1 cellular context compared by ENCODE assay signal in the genomic region with DNA sequence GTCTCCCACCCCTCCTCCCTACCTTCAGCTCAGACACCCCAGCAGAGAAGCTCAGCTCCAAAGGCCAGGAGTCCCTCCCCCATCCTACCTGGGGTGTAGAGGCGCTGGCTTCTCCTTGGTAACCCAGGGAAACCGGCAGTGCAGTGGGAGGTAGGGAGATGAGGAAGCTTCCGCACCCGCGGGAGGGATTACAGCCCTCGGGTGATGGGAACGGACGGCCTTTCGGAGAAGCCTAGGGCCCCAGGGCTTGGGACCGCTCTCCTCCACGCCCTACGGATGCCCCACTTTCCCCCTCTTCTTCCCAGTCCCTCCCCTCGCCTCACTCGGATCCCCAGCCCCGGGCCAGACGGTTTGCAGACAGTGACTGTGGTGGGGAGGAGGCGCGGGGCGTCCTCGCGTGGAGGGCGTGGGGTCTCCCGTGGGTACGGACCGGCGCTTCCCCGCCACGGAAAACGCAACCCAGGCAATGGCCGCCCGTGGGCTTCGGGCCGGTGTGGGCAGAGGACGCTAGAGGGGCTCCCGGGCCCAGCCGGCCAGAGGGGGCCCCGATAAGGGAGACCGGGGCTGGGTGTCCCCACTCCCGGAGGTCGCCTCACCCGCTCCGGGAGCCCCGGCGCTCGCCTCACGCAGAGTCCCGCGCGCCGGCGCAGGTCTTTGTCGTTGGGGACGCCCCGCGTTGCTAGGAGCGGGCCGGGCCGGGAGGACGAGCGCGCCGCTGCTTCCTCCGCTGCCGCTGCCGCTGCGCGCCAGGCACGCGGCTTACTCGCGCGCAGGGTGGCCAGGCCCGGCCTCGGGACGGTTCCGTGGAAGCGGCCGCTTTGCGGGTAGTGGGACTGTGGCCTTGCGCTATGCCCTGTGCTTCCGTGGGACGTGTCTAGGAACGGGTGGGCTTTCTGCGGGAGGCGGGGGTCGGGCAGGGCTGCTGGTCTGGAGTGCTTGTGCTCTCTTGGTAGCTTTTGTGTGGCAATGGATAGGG.
TF ChIP-seq lines count a peak whose summit lies in the region.

No MANE protein-coding gene starts in this region.

TF ChIP-seq in HEK293, 187 proteins besides CTCF, POLR2A, EP300 and RAD21 (continued from another document and continues in another):
- TF ChIP-seq, protein P1, sequence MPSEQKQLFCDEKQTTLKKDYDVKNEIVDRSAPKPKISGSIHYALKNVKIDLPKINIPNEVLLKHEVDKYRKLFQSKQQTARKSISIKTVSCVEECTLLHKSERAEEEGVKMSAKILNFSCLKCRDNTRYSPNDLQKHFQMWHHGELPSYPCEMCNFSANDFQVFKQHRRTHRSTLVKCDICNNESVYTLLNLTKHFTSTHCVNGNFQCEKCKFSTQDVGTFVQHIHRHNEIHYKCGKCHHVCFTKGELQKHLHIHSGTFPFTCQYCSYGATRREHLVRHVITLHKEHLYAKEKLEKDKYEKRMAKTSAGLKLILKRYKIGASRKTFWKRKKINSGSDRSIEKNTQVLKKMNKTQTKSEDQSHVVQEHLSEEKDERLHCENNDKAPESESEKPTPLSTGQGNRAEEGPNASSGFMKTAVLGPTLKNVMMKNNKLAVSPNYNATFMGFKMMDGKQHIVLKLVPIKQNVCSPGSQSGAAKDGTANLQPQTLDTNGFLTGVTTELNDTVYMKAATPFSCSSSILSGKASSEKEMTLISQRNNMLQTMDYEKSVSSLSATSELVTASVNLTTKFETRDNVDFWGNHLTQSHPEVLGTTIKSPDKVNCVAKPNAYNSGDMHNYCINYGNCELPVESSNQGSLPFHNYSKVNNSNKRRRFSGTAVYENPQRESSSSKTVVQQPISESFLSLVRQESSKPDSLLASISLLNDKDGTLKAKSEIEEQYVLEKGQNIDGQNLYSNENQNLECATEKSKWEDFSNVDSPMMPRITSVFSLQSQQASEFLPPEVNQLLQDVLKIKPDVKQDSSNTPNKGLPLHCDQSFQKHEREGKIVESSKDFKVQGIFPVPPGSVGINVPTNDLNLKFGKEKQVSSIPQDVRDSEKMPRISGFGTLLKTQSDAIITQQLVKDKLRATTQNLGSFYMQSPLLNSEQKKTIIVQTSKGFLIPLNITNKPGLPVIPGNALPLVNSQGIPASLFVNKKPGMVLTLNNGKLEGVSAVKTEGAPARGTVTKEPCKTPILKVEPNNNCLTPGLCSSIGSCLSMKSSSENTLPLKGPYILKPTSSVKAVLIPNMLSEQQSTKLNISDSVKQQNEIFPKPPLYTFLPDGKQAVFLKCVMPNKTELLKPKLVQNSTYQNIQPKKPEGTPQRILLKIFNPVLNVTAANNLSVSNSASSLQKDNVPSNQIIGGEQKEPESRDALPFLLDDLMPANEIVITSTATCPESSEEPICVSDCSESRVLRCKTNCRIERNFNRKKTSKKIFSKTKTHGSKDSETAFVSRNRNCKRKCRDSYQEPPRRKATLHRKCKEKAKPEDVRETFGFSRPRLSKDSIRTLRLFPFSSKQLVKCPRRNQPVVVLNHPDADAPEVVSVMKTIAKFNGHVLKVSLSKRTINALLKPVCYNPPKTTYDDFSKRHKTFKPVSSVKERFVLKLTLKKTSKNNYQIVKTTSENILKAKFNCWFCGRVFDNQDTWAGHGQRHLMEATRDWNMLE (tag by site-specific recombination; conservative IDR thresholded peaks at IDR 0.05; ENCODE audit: low read depth): no peak
- TF ChIP-seq SETDB1 (IDR thresholded peaks at IDR 0.05; ENCODE audit: insufficient read length, low read length) (no peak), ZNF785 (tag by site-specific recombination; IDR thresholded peaks at IDR 0.05) (no peak), ZNF311 (tag by site-specific recombination; IDR thresholded peaks at IDR 0.05; ENCODE audit: borderline replicate concordance) (no peak), ZNF121 (tag by site-specific recombination; IDR thresholded peaks at IDR 0.05) (no peak), ZBTB20 (tag by site-specific recombination; IDR thresholded peaks at IDR 0.05) (peak; percentile 58), ZNF157 (tag by site-specific recombination; IDR thresholded peaks at IDR 0.05) (no peak), ZNF23 (tag by site-specific recombination; IDR thresholded peaks at IDR 0.05; ENCODE audit: borderline replicate concordance) (no peak), ZNF324 (tag by site-specific recombination; IDR thresholded peaks at IDR 0.05) (no peak), ZNF10 (tag by site-specific recombination; IDR thresholded peaks at IDR 0.05) (no peak), GLI2 (tag by site-specific recombination; IDR thresholded peaks at IDR 0.05; ENCODE audit: borderline replicate concordance, low read depth) (no peak), MYNN (tag by site-specific recombination; IDR thresholded peaks at IDR 0.05; ENCODE audit: borderline replicate concordance) (no peak), MEIS1 (CRISPR knock-in tag; IDR thresholded peaks at IDR 0.05; ENCODE audit: borderline replicate concordance) (no peak), KLF9 (tag by site-specific recombination; IDR thresholded peaks at IDR 0.05; ENCODE audit: low read depth) (no peak), ZNF596 (tag by site-specific recombination; IDR thresholded peaks at IDR 0.05) (no peak), ZNF48 (tag by site-specific recombination; IDR thresholded peaks at IDR 0.05) (no peak), ZBTB48 (tag by site-specific recombination; IDR thresholded peaks at IDR 0.05) (no peak), EGR2 (tag by site-specific recombination; IDR thresholded peaks at IDR 0.05; ENCODE audit: low read depth) (no peak), ZNF366 (tag by site-specific recombination; conservative IDR thresholded peaks at IDR 0.05) (no peak), ZNF138 (tag by site-specific recombination; IDR thresholded peaks at IDR 0.05; ENCODE audit: borderline replicate concordance) (no peak), ZNF214 (tag by site-specific recombination; IDR thresholded peaks at IDR 0.05; ENCODE audit: borderline replicate concordance) (no peak), ZNF560 (tag by site-specific recombination; IDR thresholded peaks at IDR 0.05; ENCODE audit: borderline replicate concordance) (no peak), GFI1B (tag by site-specific recombination; IDR thresholded peaks at IDR 0.05) (no peak), ZNF664 (tag by site-specific recombination; IDR thresholded peaks at IDR 0.05) (no peak), WT1 (tag by site-specific recombination; IDR thresholded peaks at IDR 0.05) (no peak), KLF16 (tag by site-specific recombination; IDR thresholded peaks at IDR 0.05) (no peak), GLIS1 (tag by site-specific recombination; IDR thresholded peaks at IDR 0.05) (peak; percentile 79), ZNF140 (tag by site-specific recombination; IDR thresholded peaks at IDR 0.05) (no peak), ZNF341 (tag by site-specific recombination; IDR thresholded peaks at IDR 0.05; ENCODE audit: low read depth) (no peak), ZNF660 (tag by site-specific recombination; IDR thresholded peaks at IDR 0.05) (peak; percentile 43; the same call in 1 of the 2 replicates), ZNF174 (tag by site-specific recombination; IDR thresholded peaks at IDR 0.05) (no peak), ZNF837 (tag by site-specific recombination; IDR thresholded peaks at IDR 0.05) (no peak), FEZF1 (tag by site-specific recombination; IDR thresholded peaks at IDR 0.05) (no peak), ZNF561 (tag by site-specific recombination; IDR thresholded peaks at IDR 0.05; ENCODE audit: borderline replicate concordance) (peak; percentile 46; the same call in 1 of the 2 replicates), IKZF3 (tag by site-specific recombination; IDR thresholded peaks at IDR 0.05) (0 out of 2 replicates have a peak, but pooled peaks have one; percentile 19), ZNF776 (tag by site-specific recombination; IDR thresholded peaks at IDR 0.05; ENCODE audit: borderline replicate concordance) (no peak), GLIS2 (tag by site-specific recombination; IDR thresholded peaks at IDR 0.05) (peak; percentile 74)
- TF ChIP-seq, protein P2, sequence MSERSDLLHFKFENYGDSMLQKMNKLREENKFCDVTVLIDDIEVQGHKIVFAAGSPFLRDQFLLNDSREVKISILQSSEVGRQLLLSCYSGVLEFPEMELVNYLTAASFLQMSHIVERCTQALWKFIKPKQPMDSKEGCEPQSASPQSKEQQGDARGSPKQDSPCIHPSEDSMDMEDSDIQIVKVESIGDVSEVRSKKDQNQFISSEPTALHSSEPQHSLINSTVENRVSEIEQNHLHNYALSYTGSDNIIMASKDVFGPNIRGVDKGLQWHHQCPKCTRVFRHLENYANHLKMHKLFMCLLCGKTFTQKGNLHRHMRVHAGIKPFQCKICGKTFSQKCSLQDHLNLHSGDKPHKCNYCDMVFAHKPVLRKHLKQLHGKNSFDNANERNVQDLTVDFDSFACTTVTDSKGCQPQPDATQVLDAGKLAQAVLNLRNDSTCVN (tag by site-specific recombination; optimal IDR thresholded peaks at IDR 0.05): peak; percentile 79
- TF ChIP-seq, protein P3, sequence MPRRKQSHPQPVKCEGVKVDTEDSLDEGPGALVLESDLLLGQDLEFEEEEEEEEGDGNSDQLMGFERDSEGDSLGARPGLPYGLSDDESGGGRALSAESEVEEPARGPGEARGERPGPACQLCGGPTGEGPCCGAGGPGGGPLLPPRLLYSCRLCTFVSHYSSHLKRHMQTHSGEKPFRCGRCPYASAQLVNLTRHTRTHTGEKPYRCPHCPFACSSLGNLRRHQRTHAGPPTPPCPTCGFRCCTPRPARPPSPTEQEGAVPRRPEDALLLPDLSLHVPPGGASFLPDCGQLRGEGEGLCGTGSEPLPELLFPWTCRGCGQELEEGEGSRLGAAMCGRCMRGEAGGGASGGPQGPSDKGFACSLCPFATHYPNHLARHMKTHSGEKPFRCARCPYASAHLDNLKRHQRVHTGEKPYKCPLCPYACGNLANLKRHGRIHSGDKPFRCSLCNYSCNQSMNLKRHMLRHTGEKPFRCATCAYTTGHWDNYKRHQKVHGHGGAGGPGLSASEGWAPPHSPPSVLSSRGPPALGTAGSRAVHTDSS (tag by site-specific recombination; IDR thresholded peaks at IDR 0.05): no peak
- TF ChIP-seq, protein P4, sequence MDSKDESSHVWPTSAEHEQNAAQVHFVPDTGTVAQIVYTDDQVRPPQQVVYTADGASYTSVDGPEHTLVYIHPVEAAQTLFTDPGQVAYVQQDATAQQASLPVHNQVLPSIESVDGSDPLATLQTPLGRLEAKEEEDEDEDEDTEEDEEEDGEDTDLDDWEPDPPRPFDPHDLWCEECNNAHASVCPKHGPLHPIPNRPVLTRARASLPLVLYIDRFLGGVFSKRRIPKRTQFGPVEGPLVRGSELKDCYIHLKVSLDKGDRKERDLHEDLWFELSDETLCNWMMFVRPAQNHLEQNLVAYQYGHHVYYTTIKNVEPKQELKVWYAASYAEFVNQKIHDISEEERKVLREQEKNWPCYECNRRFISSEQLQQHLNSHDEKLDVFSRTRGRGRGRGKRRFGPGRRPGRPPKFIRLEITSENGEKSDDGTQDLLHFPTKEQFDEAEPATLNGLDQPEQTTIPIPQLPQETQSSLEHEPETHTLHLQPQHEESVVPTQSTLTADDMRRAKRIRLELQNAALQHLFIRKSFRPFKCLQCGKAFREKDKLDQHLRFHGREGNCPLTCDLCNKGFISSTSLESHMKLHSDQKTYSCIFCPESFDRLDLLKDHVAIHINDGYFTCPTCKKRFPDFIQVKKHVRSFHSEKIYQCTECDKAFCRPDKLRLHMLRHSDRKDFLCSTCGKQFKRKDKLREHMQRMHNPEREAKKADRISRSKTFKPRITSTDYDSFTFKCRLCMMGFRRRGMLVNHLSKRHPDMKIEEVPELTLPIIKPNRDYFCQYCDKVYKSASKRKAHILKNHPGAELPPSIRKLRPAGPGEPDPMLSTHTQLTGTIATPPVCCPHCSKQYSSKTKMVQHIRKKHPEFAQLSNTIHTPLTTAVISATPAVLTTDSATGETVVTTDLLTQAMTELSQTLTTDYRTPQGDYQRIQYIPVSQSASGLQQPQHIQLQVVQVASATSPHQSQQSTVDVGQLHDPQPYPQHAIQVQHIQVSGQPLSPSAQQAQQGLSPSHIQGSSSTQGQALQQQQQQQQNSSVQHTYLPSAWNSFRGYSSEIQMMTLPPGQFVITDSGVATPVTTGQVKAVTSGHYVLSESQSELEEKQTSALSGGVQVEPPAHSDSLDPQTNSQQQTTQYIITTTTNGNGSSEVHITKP (tag by site-specific recombination; IDR thresholded peaks at IDR 0.05): no peak
- TF ChIP-seq, protein P5, sequence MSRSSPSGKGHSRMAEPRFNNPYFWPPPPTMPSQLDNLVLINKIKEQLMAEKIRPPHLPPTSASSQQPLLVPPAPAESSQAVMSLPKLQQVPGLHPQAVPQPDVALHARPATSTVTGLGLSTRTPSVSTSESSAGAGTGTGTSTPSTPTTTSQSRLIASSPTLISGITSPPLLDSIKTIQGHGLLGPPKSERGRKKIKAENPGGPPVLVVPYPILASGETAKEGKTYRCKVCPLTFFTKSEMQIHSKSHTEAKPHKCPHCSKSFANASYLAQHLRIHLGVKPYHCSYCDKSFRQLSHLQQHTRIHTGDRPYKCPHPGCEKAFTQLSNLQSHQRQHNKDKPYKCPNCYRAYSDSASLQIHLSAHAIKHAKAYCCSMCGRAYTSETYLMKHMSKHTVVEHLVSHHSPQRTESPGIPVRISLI (tag by site-specific recombination; IDR thresholded peaks at IDR 0.05): no peak
- TF ChIP-seq, protein P6, sequence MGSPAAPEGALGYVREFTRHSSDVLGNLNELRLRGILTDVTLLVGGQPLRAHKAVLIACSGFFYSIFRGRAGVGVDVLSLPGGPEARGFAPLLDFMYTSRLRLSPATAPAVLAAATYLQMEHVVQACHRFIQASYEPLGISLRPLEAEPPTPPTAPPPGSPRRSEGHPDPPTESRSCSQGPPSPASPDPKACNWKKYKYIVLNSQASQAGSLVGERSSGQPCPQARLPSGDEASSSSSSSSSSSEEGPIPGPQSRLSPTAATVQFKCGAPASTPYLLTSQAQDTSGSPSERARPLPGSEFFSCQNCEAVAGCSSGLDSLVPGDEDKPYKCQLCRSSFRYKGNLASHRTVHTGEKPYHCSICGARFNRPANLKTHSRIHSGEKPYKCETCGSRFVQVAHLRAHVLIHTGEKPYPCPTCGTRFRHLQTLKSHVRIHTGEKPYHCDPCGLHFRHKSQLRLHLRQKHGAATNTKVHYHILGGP (tag by site-specific recombination; IDR thresholded peaks at IDR 0.05): no peak
- TF ChIP-seq, protein P7, sequence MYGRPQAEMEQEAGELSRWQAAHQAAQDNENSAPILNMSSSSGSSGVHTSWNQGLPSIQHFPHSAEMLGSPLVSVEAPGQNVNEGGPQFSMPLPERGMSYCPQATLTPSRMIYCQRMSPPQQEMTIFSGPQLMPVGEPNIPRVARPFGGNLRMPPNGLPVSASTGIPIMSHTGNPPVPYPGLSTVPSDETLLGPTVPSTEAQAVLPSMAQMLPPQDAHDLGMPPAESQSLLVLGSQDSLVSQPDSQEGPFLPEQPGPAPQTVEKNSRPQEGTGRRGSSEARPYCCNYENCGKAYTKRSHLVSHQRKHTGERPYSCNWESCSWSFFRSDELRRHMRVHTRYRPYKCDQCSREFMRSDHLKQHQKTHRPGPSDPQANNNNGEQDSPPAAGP (tag by site-specific recombination; IDR thresholded peaks at IDR 0.05): no peak
- TF ChIP-seq, protein P8, sequence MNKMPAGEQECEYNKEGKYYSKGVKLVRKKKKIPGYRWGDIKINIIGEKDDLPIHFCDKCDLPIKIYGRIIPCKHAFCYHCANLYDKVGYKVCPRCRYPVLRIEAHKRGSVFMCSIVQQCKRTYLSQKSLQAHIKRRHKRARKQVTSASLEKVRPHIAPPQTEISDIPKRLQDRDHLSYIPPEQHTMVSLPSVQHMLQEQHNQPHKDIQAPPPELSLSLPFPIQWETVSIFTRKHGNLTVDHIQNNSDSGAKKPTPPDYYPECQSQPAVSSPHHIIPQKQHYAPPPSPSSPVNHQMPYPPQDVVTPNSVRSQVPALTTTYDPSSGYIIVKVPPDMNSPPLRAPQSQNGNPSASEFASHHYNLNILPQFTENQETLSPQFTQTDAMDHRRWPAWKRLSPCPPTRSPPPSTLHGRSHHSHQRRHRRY (tag by site-specific recombination; IDR thresholded peaks at IDR 0.05): peak; percentile 30; the same call in 1 of the 2 replicates
